Comparison of ENCODE assay signal across 11 cellular contexts in genomic region chr17:82247175-82247823, GRCh38. TPM values are rescaled to one million over a fixed set of nuclear protein-coding genes. Genes with fewer than 3 reads are reported as not detected.
DNase-seq lines count a peak whose midpoint lies in the region; ATAC-seq and TF ChIP-seq lines count a peak whose summit lies in the region.
"Had no signal": no experiment of that assay in that cellular context is flagged by ENCODE, and none has a peak within 500 bp of the region (broad histone marks: within the 10 kb centered on the region; RNA-seq: fewer than 3 reads in every experiment).

No MANE protein-coding gene starts in this region.

- H3K36me3 ChIP-seq in Panc1 (ENCODE audit: control insufficient read depth, insufficient read depth, low read length), result peaks cover 10% of the 10 kb centered on the region
- H3K36me3 ChIP-seq in esophagus muscularis mucosa, result peaks cover 78 to 100% (median 90%) of the 10 kb centered on the region in 4 donors
- H3K36me3 ChIP-seq in rectal smooth muscle tissue (ENCODE audit: control insufficient read depth, insufficient read depth, low read length), result peaks cover 71% of the 10 kb centered on the region

- H3K27me3 Mint-ChIP-seq in type B pancreatic cell, result no peaks in the 10 kb centered on the region

- DNase-seq in AG20443 (ENCODE audit: low spot score) (peak; percentile 59), Panc1 (ENCODE audit: low read depth, low spot score) (no peak), esophagus muscularis mucosa (ENCODE audit: extremely low spot score) (no peak), type B pancreatic cell (ENCODE audit: extremely low spot score, unreplicated experiment) (no peak), NCI-H524 treated with DMSO at 0.1 percent for 48 hours (lab: John Stamatoyannopoulos, UW) (no peak), GOT3 (lab: John Stamatoyannopoulos, UW) (no peak)
- DNase-seq: activated CD4-positive, alpha-beta T cell treated with anti-CD3 and anti-CD28 coated beads for 1 hour; DND-41 had no signal

- H3K4me1 ChIP-seq in Panc1 (ENCODE audit: control insufficient read depth, insufficient read depth, low read length) (peaks cover 52% of the 10 kb centered on the region), esophagus muscularis mucosa (peaks cover 41 to 91% (median 78%) of the 10 kb centered on the region in 4 donors), rectal smooth muscle tissue (ENCODE audit: control insufficient read depth, insufficient read depth, low read length) (peaks cover 39% of the 10 kb centered on the region)

- CTCF ChIA-PET in Panc1 (lab: Charles Lee), result interaction anchor here (0.6 kb wide), 1 partner anchor 282 kb away, joined by 5 read pairs; no protein-coding TSS in a partner anchor

- no peak overlapping the region; a peak in 1 of 4 replicates for H3K4me3 ChIP-seq in Panc1 (ENCODE audit: low read depth in 2 of 2, low read length in 2 of 2)
- H3K4me3 ChIP-seq in esophagus muscularis mucosa, result no peak overlapping the region
- H3K4me3 ChIP-seq in rectal smooth muscle tissue (ENCODE audit: low read length), result no peak overlapping the region
- H3K4me3 ChIP-seq: cardiac muscle cell had no signal

- H3K36me3 Mint-ChIP-seq in type B pancreatic cell, result peaks cover 17% of the 10 kb centered on the region

- WGBS in esophagus muscularis mucosa, result 53% methylated on average over 8 of the region's 22 CpGs

- TF ChIP-seq POLR2A in esophagus muscularis mucosa (IDR thresholded peaks at IDR 0.05; ENCODE audit: low read depth), result no peak

- H3K9me3 ChIP-seq in Panc1 (ENCODE audit: control insufficient read depth, insufficient read depth, low read depth, low read length) (no peaks in the 10 kb centered on the region), esophagus muscularis mucosa (no peaks in the 10 kb centered on the region)

- H3K4me1 Mint-ChIP-seq in type B pancreatic cell (ENCODE audit: unreplicated experiment), result no peaks in the 10 kb centered on the region

- no peak overlapping the region for H3K4me3 Mint-ChIP-seq in type B pancreatic cell

- peak overlapping the region; percentile 86 for H3K27ac ChIP-seq in Panc1 (ENCODE audit: low read length)
- peak overlapping the region; percentile 80 to 88 (median 86) for H3K27ac ChIP-seq in esophagus muscularis mucosa (replicated peaks in 1 of 4)
- H3K27ac ChIP-seq in rectal smooth muscle tissue (ENCODE audit: low read depth, low read length), result peak overlapping the region; percentile 90

- TF ChIP-seq CTCF in Panc1 (IDR thresholded peaks at IDR 0.05), result no peak
- no peak for TF ChIP-seq CTCF in esophagus muscularis mucosa (IDR thresholded peaks at IDR 0.05)
- no peak for TF ChIP-seq CTCF in type B pancreatic cell (conservative IDR thresholded peaks at IDR 0.05)

- no peak overlapping the region for H3K27ac Mint-ChIP-seq in type B pancreatic cell

- intact Hi-C loops in Panc1 (cut with micrococcal nuclease; ENCODE audit: unreplicated experiment) (no loop called here), esophagus muscularis mucosa (cut with DNase I) (no loop called here)

- no peak for ATAC-seq in Panc1
- ATAC-seq in GM21390 (IDR thresholded peaks at IDR 0.05; ENCODE audit: unreplicated experiment), result no peak

- POLR2A ChIA-PET in Panc1 (lab: Charles Lee), result no interaction called here

- H3K27me3 ChIP-seq in Panc1 (ENCODE audit: control insufficient read depth, insufficient read depth, low read length) (no peaks in the 10 kb centered on the region), esophagus muscularis mucosa (no peaks in the 10 kb centered on the region), rectal smooth muscle tissue (ENCODE audit: control insufficient read depth, insufficient read depth, low read length) (no peaks in the 10 kb centered on the region)
- H3K27me3 ChIP-seq: cardiac muscle cell had no signal

- in situ Hi-C loops in Panc1 (cut with HindIII; ENCODE audit: low pct_unique_long_range_greater_than_20kb, low sequenced_read_pairs), result no loop called here

- TSS peak; percentile 38 for BruUV-seq in Panc1 (replicated peaks; lab: Mats Ljungman, UMichigan)

- H3K9ac ChIP-seq in rectal smooth muscle tissue (ENCODE audit: low read length), result peak overlapping the region; percentile 22

- H3K9me3 Mint-ChIP-seq in type B pancreatic cell, result no peaks in the 10 kb centered on the region

- TF ChIP-seq EP300 in esophagus muscularis mucosa (IDR thresholded peaks at IDR 0.05), result no peak

RNA-seq across cellular contexts. Expression of gene SLC16A3, which starts 18.5 kb away (rescaled TPM):
- 581 TPM for total RNA-seq in Panc1 (2021; ENCODE audit: unreplicated experiment)
- polyA plus RNA-seq in Panc1 (2012; ENCODE audit: insufficient read length), result 1,387 TPM
- 10 to 100 TPM; 17.0 to 28.8 (median 23.4) TPM for total RNA-seq in esophagus muscularis mucosa
- total RNA-seq in type B pancreatic cell (ENCODE audit: low replicate concordance), result 27.8 and 29.8 TPM in 2 replicates

RNA-seq across cellular contexts. Expression of gene CSNK1D, which starts 26.2 kb away (rescaled TPM):
- total RNA-seq in Panc1 (2021; ENCODE audit: unreplicated experiment) (234 TPM), esophagus muscularis mucosa (10 to 100 TPM; 47.2 to 65.5 (median 61.0) TPM), type B pancreatic cell (ENCODE audit: low replicate concordance) (176 and 184 TPM in 2 replicates)
- 316 TPM for polyA plus RNA-seq in Panc1 (2012; ENCODE audit: insufficient read length)

RNA-seq across cellular contexts. Expression of gene CCDC57, which starts 34.7 kb away (rescaled TPM):
- total RNA-seq in Panc1 (2021; ENCODE audit: unreplicated experiment), result 63.6 TPM
- polyA plus RNA-seq in Panc1 (2012; ENCODE audit: insufficient read length), result 59.2 TPM
- total RNA-seq in esophagus muscularis mucosa, result 10 to 100 TPM in 3 of 4 donors, 1 to 10 TPM in 1; 8.4 to 21.6 (median 16.4) TPM
- 33.5 and 58.7 TPM in 2 replicates for total RNA-seq in type B pancreatic cell (ENCODE audit: low replicate concordance)

Comparison
In these comparisons a context has a peak if more than half of its experiments do, and no peak if none do; other contexts are left out.
1. RNA of gene SLC16A3, which starts 18.5 kb away (total RNA-seq): 581 TPM in Panc1 (single experiment); 27.8 to 29.8 TPM in type B pancreatic cell and 17.0 to 28.8 TPM in esophagus muscularis mucosa; every median in the first group is over 10 times any median in the second.
2. Peak in every context shown above with its lines, with median percentiles within 50 percentile points of each other: H3K27ac ChIP-seq.